ENCODE assay signal across 15 cellular contexts in genomic region chr16:3965781-3966582, GRCh38.
DNase-seq lines count a peak whose midpoint lies in the region; ATAC-seq and TF ChIP-seq lines count a peak whose summit lies in the region.
"Had no signal": no experiment of that assay in that cellular context is flagged by ENCODE, and none has a peak within 500 bp of the region (broad histone marks: within the 10 kb centered on the region; RNA-seq: fewer than 3 reads in every experiment).

No MANE protein-coding gene starts in this region.

- H3K9me3 ChIP-seq in T-helper 17 cell (ENCODE audit: control insufficient read depth, low read length, poor library complexity, severe bottlenecking) (no peaks in the 10 kb centered on the region), PC-3 (ENCODE audit: low read length) (no peaks in the 10 kb centered on the region)
- H3K9me3 ChIP-seq: A549, BE2C had no signal

- POLR2A ChIA-PET in PC-3 (lab: Charles Lee; ENCODE audit: unreplicated experiment): no interaction called here

- DNase-seq in T-helper 17 cell: no peak
- peak; percentile 81 for DNase-seq in chondrocyte (ENCODE audit: low spot score)
- DNase-seq in naive B cell: no peak
- DNase-seq in posterior vena cava (ENCODE audit: low spot score): no peak
- DNase-seq in PC-3: no peak
- DNase-seq in NCI-H1105 (lab: John Stamatoyannopoulos, UW): no peak
- DNase-seq in HT-29 (ENCODE audit: low spot score): no peak
- DNase-seq: BE2C; CD8-positive, alpha-beta T cell; COR-L47; DMS53; GF-D8 had no signal

- no peaks in the 10 kb centered on the region for H4K20me1 ChIP-seq in PC-3 (ENCODE audit: low read length)

- TF ChIP-seq CTCF in chondrocyte (IDR thresholded peaks at IDR 0.05): no peak
- TF ChIP-seq CTCF in PC-3 (conservative IDR thresholded peaks at IDR 0.05; ENCODE audit: low read depth, low read length): no peak

- no peak overlapping the region for H3K4me3 Mint-ChIP-seq in T-helper 17 cell
- H3K4me3 Mint-ChIP-seq in chondrocyte (ENCODE audit: unreplicated experiment): no peak overlapping the region
- H3K4me3 Mint-ChIP-seq in naive B cell: no peak overlapping the region
- H3K4me3 Mint-ChIP-seq: CD8-positive, alpha-beta T cell had no signal

- H2AFZ ChIP-seq in PC-3 (ENCODE audit: low read length): no peak overlapping the region

- no peak overlapping the region for H3K27ac ChIP-seq in PC-3 (ENCODE audit: low read length)
- H3K27ac ChIP-seq: A549, C4-2B had no signal

- intact Hi-C loops in posterior vena cava (cut with DNase I): no loop called here
- intact Hi-C loops in PC-3 (cut with micrococcal nuclease): no loop called here

- H3K4me1 Mint-ChIP-seq in T-helper 17 cell (peaks cover 12% of the 10 kb centered on the region), chondrocyte (ENCODE audit: low read depth) (peaks cover 7% of the 10 kb centered on the region), naive B cell (peaks cover 5 to 19% (median 10%) of the 10 kb centered on the region in 3 donors)

- no peak overlapping the region for H3K4me3 ChIP-seq in PC-3 (ENCODE audit: low read length)
- H3K4me3 ChIP-seq: A549 had no signal

- no peaks in the 10 kb centered on the region for H3K36me3 ChIP-seq in PC-3 (ENCODE audit: low read depth, low read length)

- no peak for ATAC-seq in T-helper 17 cell
- ATAC-seq in naive B cell (ENCODE audit: low read depth in 2 of 2): no peak
- ATAC-seq in PC-3: no peak
- ATAC-seq: A549; CD8-positive, alpha-beta T cell; HepG2 had no signal

- H3K27me3 Mint-ChIP-seq in T-helper 17 cell (peaks cover 4% of the 10 kb centered on the region), chondrocyte (ENCODE audit: low read depth) (no peaks in the 10 kb centered on the region), naive B cell (peaks cover under 1 to 12% (median 11%) of the 10 kb centered on the region in 3 donors)

- H3K36me3 Mint-ChIP-seq in T-helper 17 cell (ENCODE audit: low read depth) (peaks cover 9% of the 10 kb centered on the region), chondrocyte (ENCODE audit: low read depth) (peaks cover 16% of the 10 kb centered on the region), naive B cell (peaks cover 6 to 11% of the 10 kb centered on the region in 2 donors)

- no peak overlapping the region for H3K4me2 ChIP-seq in PC-3 (ENCODE audit: low read length)
- H3K4me2 ChIP-seq: A549 had no signal

- peaks cover 6% of the 10 kb centered on the region; the same call in 1 of the 2 replicates for H3K4me1 ChIP-seq in PC-3 (ENCODE audit: insufficient read depth, low read length)
- H3K4me1 ChIP-seq: BE2C had no signal

- BruUV-seq in PC-3 (replicated peaks; lab: Mats Ljungman, UMichigan): no TSS peak

- no peak overlapping the region for H3K9ac ChIP-seq in PC-3 (ENCODE audit: low read length)

- H3F3A ChIP-seq in PC-3 (ENCODE audit: low read length, unreplicated experiment): no peaks in the 10 kb centered on the region

- H3K27me3 ChIP-seq in PC-3 (ENCODE audit: low read length): no peaks in the 10 kb centered on the region
- H3K27me3 ChIP-seq: BE2C had no signal

- peak overlapping the region; percentile 72 for H3K27ac Mint-ChIP-seq in T-helper 17 cell
- H3K27ac Mint-ChIP-seq in chondrocyte (ENCODE audit: unreplicated experiment): no peak overlapping the region
- peak overlapping the region in 5 of 6 donors; percentile 27 to 97 (median 66) for H3K27ac Mint-ChIP-seq in naive B cell

- CTCF ChIA-PET in PC-3 (lab: Charles Lee): no interaction called here

- H3K9me2 ChIP-seq in PC-3 (replicated peaks; ENCODE audit: low read length): no peaks in the 10 kb centered on the region

- no peaks in the 10 kb centered on the region for H3K79me2 ChIP-seq in PC-3 (ENCODE audit: low read length)

- H3K9me3 Mint-ChIP-seq in chondrocyte (ENCODE audit: low read depth) (no peaks in the 10 kb centered on the region), naive B cell (peaks cover 0 to 2% (median 0%) of the 10 kb centered on the region in 7 donors)
